8 cellular contexts compared by ENCODE assay signal in the genomic region with DNA sequence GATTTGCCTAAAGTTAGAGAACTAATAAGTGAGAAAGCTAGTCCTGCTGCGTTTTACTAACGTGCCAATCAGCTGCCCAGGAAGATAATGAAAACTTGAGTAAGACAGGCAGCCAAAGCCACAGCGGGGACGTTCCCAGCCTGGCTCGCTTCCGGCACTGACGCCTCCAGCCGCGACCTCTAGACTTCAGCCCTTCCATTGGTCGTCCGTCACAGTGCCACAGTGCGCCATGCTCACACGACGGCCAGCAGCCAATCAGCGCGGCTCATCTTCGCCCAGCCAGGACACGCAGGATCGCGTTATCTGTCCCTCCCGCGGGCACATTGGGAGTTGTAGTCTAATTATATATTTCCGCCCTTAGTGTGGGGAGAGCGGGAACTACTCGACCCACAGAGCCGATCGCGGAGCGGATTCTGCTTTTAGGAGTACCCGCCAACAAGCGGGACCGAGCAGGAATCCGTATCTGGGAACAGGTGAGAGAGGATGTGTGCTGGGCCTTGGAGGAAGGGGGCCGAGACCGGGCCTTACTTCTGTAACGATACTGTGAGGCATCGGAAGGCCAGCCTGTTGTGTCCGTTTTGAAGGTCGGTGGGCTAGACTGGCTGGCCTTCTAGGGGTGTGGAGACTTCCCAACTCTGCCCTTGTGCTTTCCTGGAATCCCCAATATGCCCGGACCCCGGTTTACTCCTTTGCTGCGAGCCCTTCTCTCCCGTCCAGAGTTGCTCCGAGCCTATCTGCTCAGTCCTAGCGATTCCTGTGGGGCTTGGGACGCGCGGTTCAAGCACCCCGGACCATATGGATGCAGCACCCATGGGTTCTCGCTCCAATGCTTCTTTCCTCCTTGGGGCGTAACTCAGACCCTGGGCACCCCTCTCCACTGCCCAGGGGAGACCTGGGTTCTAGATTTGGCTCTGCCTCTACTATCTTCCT. TPM values are rescaled to one million over a fixed set of nuclear protein-coding genes. Genes with fewer than 3 reads are reported as not detected.
A peak's percentile ranks its signal among the peaks of the same experiment; 100 is the strongest.
DNase-seq lines count a peak whose midpoint lies in the region; ATAC-seq, FAIRE-seq and TF ChIP-seq lines count a peak whose summit lies in the region.

TSS of gene FDPS (plus strand) at position 374 of the 930 bp plus-strand sequence. CDS start 924 bp downstream, outside the sequence.

- H3K18ac ChIP-seq in IMR-90 (ENCODE audit: low read depth, low read length), result peak within 1 kb of the TSS; percentile 53; the same call in 1 of the 2 replicates

- peak within 1 kb of the TSS; percentile 81; the same call in 1 of the 2 replicates for H3K23ac ChIP-seq in IMR-90 (ENCODE audit: low read depth, low read length)

- peak within 1 kb of the TSS; percentile 85 for H3K4ac ChIP-seq in IMR-90 (ENCODE audit: low read depth, low read length)

- peak within 1 kb of the TSS; percentile 78 for H4K91ac ChIP-seq in IMR-90 (ENCODE audit: insufficient read depth, low read depth, low read length)

- H4K20me1 ChIP-seq in IMR-90 (ENCODE audit: insufficient read depth, low read length) (no peaks in the 10 kb centered on the region), endothelial cell of umbilical vein (replicated peaks; ENCODE audit: control insufficient read depth, extremely low read depth, insufficient read depth, low read length) (no peaks in the 10 kb centered on the region)

- peak within 1 kb of the TSS; percentile 52 for H2BK120ac ChIP-seq in IMR-90 (ENCODE audit: low read depth, low read length)

- H3K9ac ChIP-seq in IMR-90 (ENCODE audit: low read depth, low read length) (peak within 1 kb of the TSS; percentile 88), endothelial cell of umbilical vein (replicated peaks; ENCODE audit: extremely low read depth, insufficient read depth, low read length) (peak within 1 kb of the TSS; percentile 94)

- dilution Hi-C loops in IMR-90 (cut with HindIII; ENCODE audit: low sequenced_read_pairs, unreplicated experiment) (no loop called here), endothelial cell of umbilical vein (cut with MboI; ENCODE audit: extremely low pct_ligation_motif_present, low sequenced_read_pairs) (no loop called here)

- peak within 1 kb of the TSS; percentile 95 for H3K14ac ChIP-seq in IMR-90 (replicated peaks; ENCODE audit: low read depth, low read length)

- peak within 1 kb of the TSS; percentile 70 to 100 for H4K8ac ChIP-seq in IMR-90 (ENCODE audit: low read depth in 2 of 2, low read length in 2 of 2)

- H2AK5ac ChIP-seq in IMR-90 (ENCODE audit: low read depth, low read length), result peak within 1 kb of the TSS; percentile 83

- peaks cover 45% of the 10 kb centered on the region for H3K79me2 ChIP-seq in endothelial cell of umbilical vein (ENCODE audit: control insufficient read depth, insufficient read depth, low read length)

- peak within 1 kb of the TSS; percentile 90 for H3K56ac ChIP-seq in IMR-90 (ENCODE audit: extremely low read depth, insufficient read depth, low read length)

- POLR2A ChIA-PET in IMR-90 (lab: Charles Lee; ENCODE audit: unreplicated experiment), result no interaction called here
- POLR2A ChIA-PET in endothelial cell of umbilical vein (lab: Charles Lee), result interaction anchor here (0.6 to 1.1 kb wide), 4 partner anchors 12 to 37 kb away, joined by 3 to 4 read pairs (median 4); partner anchors contain the start of gene RUSC1

- H3K36me3 ChIP-seq in IMR-90 (ENCODE audit: control insufficient read depth, insufficient read depth, low read length) (peaks cover 10% of the 10 kb centered on the region), endothelial cell of umbilical vein (ENCODE audit: control insufficient read depth in 2 of 2, extremely low read depth in 1 of 2, insufficient read depth in 2 of 2, low read length in 2 of 2) (peaks cover 8 to 9% of the 10 kb centered on the region in 2 experiments)

- H3K27me3 ChIP-seq in IMR-90 (ENCODE audit: control insufficient read depth, insufficient read depth, low read length) (no peaks in the 10 kb centered on the region), endothelial cell of umbilical vein (ENCODE audit: control insufficient read depth in 2 of 2, insufficient read depth in 2 of 2, low read length in 2 of 2) (no peaks in the 10 kb centered on the region)

- BruUV-seq in IMR-90 (replicated peaks; lab: Mats Ljungman, UMichigan), result TSS peak; percentile 87
- BruUV-seq in endothelial cell of umbilical vein (replicated peaks; lab: Mats Ljungman, UMichigan), result TSS peak; percentile 88

- no peaks in the 10 kb centered on the region for H3K9me3 ChIP-seq in IMR-90 (ENCODE audit: control insufficient read depth, insufficient read depth, low read length)
- H3K9me3 ChIP-seq in endothelial cell of umbilical vein (replicated peaks; ENCODE audit: control insufficient read depth, insufficient read depth, low read length), result no peaks in the 10 kb centered on the region

- in situ Hi-C loops in IMR-90 (cut with MboI; ENCODE audit: low sequenced_read_pairs), result no loop called here

- CTCF ChIA-PET in IMR-90 (lab: Yijun Ruan, JAX), result interaction anchor here (0.6 to 1.3 kb wide), 3 partner anchors 16 to 1536 kb away, joined by 3 to 4 read pairs (median 3); no protein-coding TSS in a partner anchor
- CTCF ChIA-PET in endothelial cell of umbilical vein (lab: Charles Lee), result interaction anchor here (0.8 to 1.9 kb wide), 10 partner anchors 12 to 340 kb away, joined by 3 to 27 read pairs (median 5); partner anchors contain the start of genes CLK2 and RUSC1

- 2% methylated on average over 32 of the region's 51 CpGs; no CpG with 5 or more reads in 1 of the 2 experiments for WGBS in IMR-90 (ENCODE audit: extremely low coverage in 2 of 2, insufficient read length in 1 of 2), 2 experiments

- intact Hi-C loops in IMR-90 (cut with micrococcal nuclease), result loop anchor here (1.0 to 5.0 kb wide), 2 partner anchors 31 to 46 kb away; partner anchors contain the start of genes HCN3 and SCAMP3
- intact Hi-C loops in endothelial cell of umbilical vein (cut with micrococcal nuclease), result loop anchor here (1.0 to 5.0 kb wide), 6 partner anchors 15 to 116 kb away; partner anchors contain the start of genes CLK2, HCN3 and MTX1

- H2BK15ac ChIP-seq in IMR-90 (ENCODE audit: low read depth, low read length), result peak within 1 kb of the TSS; percentile 20; the same call in 1 of the 3 replicates

- ATAC-seq in GM21528 (IDR thresholded peaks at IDR 0.05; ENCODE audit: low FRiP score, unreplicated experiment) (peak; percentile 90), IMR-90 (ENCODE audit: low read depth) (peak; percentile 99)

- no peak for TF ChIP-seq RAD21 in IMR-90 (IDR thresholded peaks at IDR 0.05; ENCODE audit: low read length)

- peak within 1 kb of the TSS; percentile 77 for H2BK5ac ChIP-seq in IMR-90 (ENCODE audit: low read depth, low read length, poor library complexity, severe bottlenecking)

- peak; percentile 99 for DNase-seq in DMS 273 (lab: John Stamatoyannopoulos, UW; ENCODE audit: unreplicated experiment)
- peak; percentile 99 for DNase-seq in IMR-90
- DNase-seq in OCI-M1 (lab: John Stamatoyannopoulos, UW), result peak; percentile 100
- DNase-seq in activated T-cell treated with anti-CD3 and anti-CD28 coated beads for 24 hours (ENCODE audit: low read depth), result peak; percentile 96
- peak; percentile 99 for DNase-seq in endothelial cell of umbilical vein (ENCODE audit: low read depth, low spot score)
- DNase-seq in middle frontal gyrus (ENCODE audit: extremely low spot score, low spot score), result peak; percentile 99
- peak; percentile 94 to 96 for DNase-seq in stimulated activated CD8-positive, alpha-beta memory T cell treated with anti-CD3 and anti-CD28 coated beads, Interleukin-2, amount 100 ng/mL, for 48 hours (ENCODE audit: low read depth in 2 of 2)

- H3K79me1 ChIP-seq in IMR-90 (ENCODE audit: low read depth in 1 of 2, low read length in 2 of 2), result peaks cover 15 to 41% of the 10 kb centered on the region in 2 experiments

- peak within 1 kb of the TSS; percentile 99 for H2AK9ac ChIP-seq in IMR-90 (replicated peaks; ENCODE audit: low read depth, low read length, poor library complexity)

- H3K27ac ChIP-seq in IMR-90 (ENCODE audit: insufficient read depth, low read length) (peak within 1 kb of the TSS; percentile 72), endothelial cell of umbilical vein (ENCODE audit: insufficient read depth, low read depth, low read length) (peak within 1 kb of the TSS; percentile 88)

- H3K4me2 ChIP-seq in IMR-90 (ENCODE audit: low read depth, low read length) (peak within 1 kb of the TSS; percentile 96), endothelial cell of umbilical vein (ENCODE audit: insufficient read depth, low read length) (peak within 1 kb of the TSS; percentile 75)

- peak within 1 kb of the TSS; percentile 74 for H4K5ac ChIP-seq in IMR-90 (ENCODE audit: low read depth, low read length)

- TF ChIP-seq POLR2A in IMR-90 (IDR thresholded peaks at IDR 0.05; ENCODE audit: low read depth, low read length), result peak; percentile 84
- peak; percentile 87 for TF ChIP-seq POLR2A in endothelial cell of umbilical vein (IDR thresholded peaks at IDR 0.05; ENCODE audit: low read depth, low read length)

- peak within 1 kb of the TSS; percentile 95 for H2AFZ ChIP-seq in IMR-90 (replicated peaks; ENCODE audit: low read length, poor library complexity)
- H2AFZ ChIP-seq in endothelial cell of umbilical vein (ENCODE audit: low read depth, low read length), result no peak within 1 kb of the TSS

- no peak for TF ChIP-seq CTCF in IMR-90 (conservative IDR thresholded peaks at IDR 0.05; ENCODE audit: low read depth, low read length)
- TF ChIP-seq CTCF in endothelial cell of umbilical vein (IDR thresholded peaks at IDR 0.05; ENCODE audit: extremely low read depth in 1 of 2, insufficient read depth in 1 of 2, low read depth in 1 of 2, low read length in 2 of 2), result no peak

- H3K4me1 ChIP-seq in IMR-90 (ENCODE audit: control insufficient read depth, insufficient read depth, low read length) (peaks cover 4% of the 10 kb centered on the region), endothelial cell of umbilical vein (ENCODE audit: control insufficient read depth, extremely low read depth, insufficient read depth, low read length) (peaks cover 24% of the 10 kb centered on the region)

- H3K4me3 ChIP-seq in IMR-90 (ENCODE audit: insufficient read depth, low read depth, low read length) (peak within 1 kb of the TSS; percentile 62), endothelial cell of umbilical vein (replicated peaks in 1 of 3; ENCODE audit: insufficient read depth in 1 of 3, low read depth in 1 of 3, low read length in 3 of 3) (peak within 1 kb of the TSS; percentile 47 to 86 (median 84))

- no peak within 1 kb of the TSS for H2BK20ac ChIP-seq in IMR-90 (ENCODE audit: low read depth, low read length)

- FAIRE-seq in endothelial cell of umbilical vein (lab: Jason Lieb, UNC), result peak; percentile 100

- H3K9me1 ChIP-seq in IMR-90 (ENCODE audit: insufficient read depth, low read length) (peaks cover 7% of the 10 kb centered on the region; the same call in 1 of the 2 replicates), endothelial cell of umbilical vein (replicated peaks; ENCODE audit: control insufficient read depth, extremely low read depth, insufficient read depth, low read length) (no peaks in the 10 kb centered on the region)

RNA-seq across cellular contexts. Expression of gene FDPS, which starts in this region (rescaled TPM):
- total RNA-seq in IMR-90 (2012; rRNA removed) (176 and 191 TPM in 2 replicates), endothelial cell of umbilical vein (630 and 670 TPM in 2 replicates)
- polyA plus RNA-seq in IMR-90 (2012; rRNA removed) (183 and 186 TPM in 2 replicates), endothelial cell of umbilical vein (508 and 646 TPM in 2 replicates)
- 89.2 and 302 TPM in 2 replicates for polyA plus RNA-seq in IMR-90 (2012; cell fraction: cytosol; rRNA removed)
- 127 and 231 TPM in 2 replicates for polyA plus RNA-seq in IMR-90 (2012; cell fraction: nucleus; rRNA removed; ENCODE audit: low replicate concordance)
- 568 and 670 TPM in 2 replicates for polyA plus RNA-seq in endothelial cell of umbilical vein (2011; cell fraction: cytosol; rRNA removed)
- polyA plus RNA-seq in endothelial cell of umbilical vein (2011; cell fraction: nucleus; rRNA removed), result 704 and 769 TPM in 2 replicates
- 262 and 386 TPM in 2 replicates for polyA plus RNA-seq in endothelial cell of umbilical vein (2012)
- 391 and 440 TPM in 2 replicates for polyA minus RNA-seq in endothelial cell of umbilical vein
- 172 TPM for polyA minus RNA-seq in endothelial cell of umbilical vein (2011; cell fraction: cytosol; rRNA and poly(A)+ RNA removed)
- polyA minus RNA-seq in endothelial cell of umbilical vein (2011; cell fraction: nucleus; rRNA and poly(A)+ RNA removed), result 124 and 150 TPM in 2 replicates

Comparison
In these comparisons a context has a peak if more than half of its experiments do, and no peak if none do; other contexts are left out.
1. Peak in every context shown above with its lines: DNase-seq, ATAC-seq, H3K4me3 ChIP-seq and H3K27ac ChIP-seq.